In the genomic region with DNA sequence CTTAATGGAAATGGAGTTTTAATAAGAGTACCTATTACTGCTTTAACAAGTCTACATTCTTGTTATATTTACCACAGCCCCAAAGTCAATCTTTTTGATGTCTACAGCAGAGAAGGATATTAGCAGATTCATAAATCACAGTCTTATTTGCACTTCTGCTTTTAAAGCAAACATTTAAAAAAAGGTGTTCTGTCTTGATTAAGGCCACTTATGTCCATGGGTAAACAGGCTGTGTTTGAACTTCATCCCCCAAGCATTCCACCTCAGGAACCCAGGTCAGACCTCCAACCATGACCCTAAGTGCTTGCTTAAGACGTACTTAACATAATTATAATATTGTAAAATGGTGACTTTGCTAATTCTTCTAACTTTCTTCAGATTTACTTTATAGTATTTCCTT, we compare ENCODE assay signal across 1 cellular context.
TF ChIP-seq lines count a peak whose summit lies in the region.

No MANE protein-coding gene starts in this region.

TF ChIP-seq in HepG2, 621 proteins besides CTCF, POLR2A, EP300 and RAD21 (continues in another document):
- TF ChIP-seq TAF15 (IDR thresholded peaks at IDR 0.05; ENCODE audit: low read depth, low read length, poor library complexity, severe bottlenecking), result no peak
- TF ChIP-seq FOXA1 (IDR thresholded peaks at IDR 0.05), result 0 out of 2 replicates have a peak, but pooled peaks have one; percentile 53
- peak; percentile 92 for TF ChIP-seq FOXA1 (CRISPR knock-in tag; IDR thresholded peaks at IDR 0.05)
- no peak for TF ChIP-seq ZNF205 (CRISPR knock-in tag; IDR thresholded peaks at IDR 0.05)
- peak; percentile 100 for TF ChIP-seq GFI1 (CRISPR knock-in tag; IDR thresholded peaks at IDR 0.05; ENCODE audit: borderline replicate concordance)
- TF ChIP-seq, protein P1, sequence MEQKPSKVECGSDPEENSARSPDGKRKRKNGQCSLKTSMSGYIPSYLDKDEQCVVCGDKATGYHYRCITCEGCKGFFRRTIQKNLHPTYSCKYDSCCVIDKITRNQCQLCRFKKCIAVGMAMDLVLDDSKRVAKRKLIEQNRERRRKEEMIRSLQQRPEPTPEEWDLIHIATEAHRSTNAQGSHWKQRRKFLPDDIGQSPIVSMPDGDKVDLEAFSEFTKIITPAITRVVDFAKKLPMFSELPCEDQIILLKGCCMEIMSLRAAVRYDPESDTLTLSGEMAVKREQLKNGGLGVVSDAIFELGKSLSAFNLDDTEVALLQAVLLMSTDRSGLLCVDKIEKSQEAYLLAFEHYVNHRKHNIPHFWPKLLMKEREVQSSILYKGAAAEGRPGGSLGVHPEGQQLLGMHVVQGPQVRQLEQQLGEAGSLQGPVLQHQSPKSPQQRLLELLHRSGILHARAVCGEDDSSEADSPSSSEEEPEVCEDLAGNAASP (CRISPR knock-in tag; IDR thresholded peaks at IDR 0.05; ENCODE audit: borderline replicate concordance), result peak; percentile 77; the same call in 1 of the 2 replicates
- 0 out of 2 replicates have a peak, but pooled peaks have one; percentile 53 for TF ChIP-seq ARID2 (CRISPR knock-in tag; IDR thresholded peaks at IDR 0.05; ENCODE audit: borderline replicate concordance)
- TF ChIP-seq ZNF292 (CRISPR knock-in tag; IDR thresholded peaks at IDR 0.05; ENCODE audit: borderline replicate concordance, low read depth), result no peak
- no peak for TF ChIP-seq CERS6 (CRISPR knock-in tag; IDR thresholded peaks at IDR 0.05)
- TF ChIP-seq BRF2 (CRISPR knock-in tag; IDR thresholded peaks at IDR 0.05), result 0 out of 2 replicates have a peak, but pooled peaks have one; percentile 42
- TF ChIP-seq ZNF609 (CRISPR knock-in tag; IDR thresholded peaks at IDR 0.05; ENCODE audit: borderline replicate concordance), result peak; percentile 96
- TF ChIP-seq JARID2 (CRISPR knock-in tag; IDR thresholded peaks at IDR 0.05; ENCODE audit: insufficient replicate concordance), result no peak
- TF ChIP-seq MIER2 (CRISPR knock-in tag; IDR thresholded peaks at IDR 0.05), result no peak
- TF ChIP-seq, protein P2, sequence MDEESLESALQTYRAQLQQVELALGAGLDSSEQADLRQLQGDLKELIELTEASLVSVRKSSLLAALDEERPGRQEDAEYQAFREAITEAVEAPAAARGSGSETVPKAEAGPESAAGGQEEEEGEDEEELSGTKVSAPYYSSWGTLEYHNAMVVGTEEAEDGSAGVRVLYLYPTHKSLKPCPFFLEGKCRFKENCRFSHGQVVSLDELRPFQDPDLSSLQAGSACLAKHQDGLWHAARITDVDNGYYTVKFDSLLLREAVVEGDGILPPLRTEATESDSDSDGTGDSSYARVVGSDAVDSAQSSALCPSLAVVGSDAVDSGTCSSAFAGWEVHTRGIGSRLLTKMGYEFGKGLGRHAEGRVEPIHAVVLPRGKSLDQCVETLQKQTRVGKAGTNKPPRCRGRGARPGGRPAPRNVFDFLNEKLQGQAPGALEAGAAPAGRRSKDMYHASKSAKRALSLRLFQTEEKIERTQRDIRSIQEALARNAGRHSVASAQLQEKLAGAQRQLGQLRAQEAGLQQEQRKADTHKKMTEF (CRISPR knock-in tag; IDR thresholded peaks at IDR 0.05), result peak; percentile 53; the same call in 1 of the 2 replicates
- no peak for TF ChIP-seq ZNF644 (CRISPR knock-in tag; IDR thresholded peaks at IDR 0.05; ENCODE audit: low read depth)
- TF ChIP-seq RAD51 (IDR thresholded peaks at IDR 0.05; ENCODE audit: borderline replicate concordance), result no peak
- peak; percentile 76 for TF ChIP-seq HDAC1 (CRISPR knock-in tag; IDR thresholded peaks at IDR 0.05)
- peak; percentile 88 for TF ChIP-seq TCF7 (IDR thresholded peaks at IDR 0.05; ENCODE audit: low read depth)
- peak; percentile 39; the same call in 1 of the 2 replicates for TF ChIP-seq PHF21A (CRISPR knock-in tag; IDR thresholded peaks at IDR 0.05)
- TF ChIP-seq ZSCAN5A (CRISPR knock-in tag; IDR thresholded peaks at IDR 0.05; ENCODE audit: borderline replicate concordance), result no peak; the same call in 1 of the 2 replicates
- no peak for TF ChIP-seq FOXP1 (IDR thresholded peaks at IDR 0.05)
- TF ChIP-seq FOXP1 (CRISPR knock-in tag; IDR thresholded peaks at IDR 0.05), result peak; percentile 82
- TF ChIP-seq ZNF275 (CRISPR knock-in tag; IDR thresholded peaks at IDR 0.05; ENCODE audit: borderline replicate concordance), result no peak
- no peak for TF ChIP-seq KAT8 (CRISPR knock-in tag; IDR thresholded peaks at IDR 0.05)
- peak; percentile 75 for TF ChIP-seq PITX1 (CRISPR knock-in tag; IDR thresholded peaks at IDR 0.05)
- TF ChIP-seq HHEX (CRISPR knock-in tag; IDR thresholded peaks at IDR 0.05), result peak; percentile 94
- peak; percentile 80; the same call in 1 of the 2 replicates for TF ChIP-seq NFIC (IDR thresholded peaks at IDR 0.05; ENCODE audit: low read length)
- TF ChIP-seq ZXDC (CRISPR knock-in tag; IDR thresholded peaks at IDR 0.05), result no peak
- no peak for TF ChIP-seq PCBP2 (optimal IDR thresholded peaks at IDR 0.05; ENCODE audit: low read depth, low read length, poor library complexity, severe bottlenecking)
- no peak for TF ChIP-seq HNRNPK (IDR thresholded peaks at IDR 0.05; ENCODE audit: low read depth, low read length, poor library complexity, severe bottlenecking)
- 0 out of 2 replicates have a peak, but pooled peaks have one; percentile 24 for TF ChIP-seq CEBPG (CRISPR knock-in tag; IDR thresholded peaks at IDR 0.05)
- no peak for TF ChIP-seq CREB1 (IDR thresholded peaks at IDR 0.05)
- TF ChIP-seq CREB1 (CRISPR knock-in tag; IDR thresholded peaks at IDR 0.05), result peak; percentile 35
- no peak for TF ChIP-seq EEA1 (CRISPR knock-in tag; IDR thresholded peaks at IDR 0.05; ENCODE audit: borderline replicate concordance)
- TF ChIP-seq HNF1A (IDR thresholded peaks at IDR 0.05; ENCODE audit: low read depth), result peak; percentile 57
- peak; percentile 53; the same call in 1 of the 2 replicates for TF ChIP-seq HNF1A (CRISPR knock-in tag; IDR thresholded peaks at IDR 0.05; ENCODE audit: borderline replicate concordance)
- TF ChIP-seq EHMT2 (IDR thresholded peaks at IDR 0.05; ENCODE audit: borderline replicate concordance, low read depth, low read length), result no peak
- TF ChIP-seq ZNF367 (CRISPR knock-in tag; IDR thresholded peaks at IDR 0.05; ENCODE audit: borderline replicate concordance), result no peak
- TF ChIP-seq ZNF619 (CRISPR knock-in tag; IDR thresholded peaks at IDR 0.05), result no peak
- TF ChIP-seq SOX5 (CRISPR knock-in tag; IDR thresholded peaks at IDR 0.05; ENCODE audit: borderline replicate concordance), result peak; percentile 68; the same call in 1 of the 2 replicates
